1 cellular context compared by ENCODE assay signal in the genomic region with DNA sequence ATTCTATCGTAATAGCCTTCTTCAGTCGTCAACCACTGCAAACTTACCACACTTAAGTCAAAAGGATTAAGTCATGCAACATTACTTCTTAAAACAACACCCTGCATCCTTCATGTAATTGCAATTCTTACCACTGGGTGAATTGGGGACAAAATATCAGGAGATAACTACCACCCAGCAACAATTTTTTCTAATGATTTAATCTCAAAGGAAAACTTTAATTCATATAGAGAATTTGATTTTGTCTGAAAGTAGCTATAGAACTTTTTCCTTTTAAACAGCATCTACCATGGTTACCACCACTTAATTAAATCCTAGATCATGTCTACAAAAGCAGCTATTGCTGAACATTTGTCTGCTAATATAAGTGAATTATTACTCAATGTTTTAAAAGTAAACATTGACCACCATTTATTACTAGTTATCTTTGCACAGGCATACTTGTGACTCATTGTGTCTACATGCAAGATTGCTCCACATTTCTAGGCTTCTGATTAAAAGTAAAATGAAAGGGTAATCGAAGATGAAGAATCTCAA.
TF ChIP-seq lines count a peak whose summit lies in the region.

No MANE protein-coding gene starts in this region.

TF ChIP-seq in H1, 55 proteins besides CTCF, POLR2A, EP300 and RAD21 (continued from another document):
- TF ChIP-seq HDAC2 (IDR thresholded peaks at IDR 0.05; ENCODE audit: borderline replicate concordance in 1 of 2, low read depth in 2 of 2, low read length in 2 of 2) (no peak), TCF12 (IDR thresholded peaks at IDR 0.05; ENCODE audit: low read depth, low read length) (no peak), RBBP5 (IDR thresholded peaks at IDR 0.05; ENCODE audit: borderline replicate concordance, low read depth, low read length) (no peak), TEAD4 (IDR thresholded peaks at IDR 0.05; ENCODE audit: low read depth, low read length) (no peak), SP2 (IDR thresholded peaks at IDR 0.05; ENCODE audit: low read length) (no peak), NRF1 (IDR thresholded peaks at IDR 0.05; ENCODE audit: low read depth, low read length) (no peak), SIRT6 (IDR thresholded peaks at IDR 0.05; ENCODE audit: low read length) (no peak), KDM5A (IDR thresholded peaks at IDR 0.05; ENCODE audit: low read length) (no peak), POU5F1 (IDR thresholded peaks at IDR 0.05; ENCODE audit: low read depth, low read length) (no peak), GABPA (IDR thresholded peaks at IDR 0.05; ENCODE audit: borderline replicate concordance, insufficient read depth, low read length) (no peak), SP4 (IDR thresholded peaks at IDR 0.05; ENCODE audit: low read length) (no peak), KDM1A (IDR thresholded peaks at IDR 0.05; ENCODE audit: borderline replicate concordance, low read length) (no peak)
- TF ChIP-seq, protein P1, sequence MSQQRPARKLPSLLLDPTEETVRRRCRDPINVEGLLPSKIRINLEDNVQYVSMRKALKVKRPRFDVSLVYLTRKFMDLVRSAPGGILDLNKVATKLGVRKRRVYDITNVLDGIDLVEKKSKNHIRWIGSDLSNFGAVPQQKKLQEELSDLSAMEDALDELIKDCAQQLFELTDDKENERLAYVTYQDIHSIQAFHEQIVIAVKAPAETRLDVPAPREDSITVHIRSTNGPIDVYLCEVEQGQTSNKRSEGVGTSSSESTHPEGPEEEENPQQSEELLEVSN (IDR thresholded peaks at IDR 0.05), result no peak
TF ChIP-seq in H1: peak in this region for 0.
